Comparison of ENCODE assay signal across 21 cellular contexts in the genomic region with DNA sequence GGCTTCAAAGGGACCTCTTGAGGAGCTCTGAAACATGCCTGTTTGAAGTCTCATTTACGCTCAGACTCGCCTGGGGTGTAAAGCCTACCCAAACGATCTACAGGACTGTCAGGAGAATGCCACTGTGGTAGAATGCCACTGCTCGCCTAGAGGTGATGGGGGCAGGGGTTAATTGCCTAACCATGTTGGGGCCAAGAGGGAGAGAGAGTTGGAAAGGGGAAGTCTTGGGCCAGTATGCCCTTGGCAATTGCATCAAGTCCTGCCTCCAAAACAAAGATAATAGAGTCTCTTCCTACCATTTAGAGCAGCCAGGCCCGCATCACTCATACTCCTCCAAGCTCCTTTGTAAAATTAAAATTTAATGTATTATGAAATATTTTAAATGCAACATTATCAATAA.
"Had no signal": no experiment of that assay in that cellular context is flagged by ENCODE, and none has a peak within 500 bp of the region (broad histone marks: within the 10 kb centered on the region; RNA-seq: fewer than 3 reads in every experiment).

No MANE protein-coding gene starts in this region.

- H3K4me3 Mint-ChIP-seq: activated CD4-positive, alpha-beta T cell treated with anti-CD3 and anti-CD28 coated beads, Interleukin-2, amount 10 ng/mL, durations not matched to agents 7 days and 5 days; activated CD8-positive, alpha-beta T cell treated with anti-CD3 and anti-CD28 coated beads, Interleukin-2, amount 10 ng/mL, durations not matched to agents 7 days and 5 days; activated naive CD4-positive, alpha-beta T cell treated with anti-CD3 and anti-CD28 coated beads for 36 hours; activated T-cell treated with anti-CD3 and anti-CD28 coated beads, Interleukin-2, amount 50 U/mL, for 24 hours; memory B cell; naive thymus-derived CD8-positive, alpha-beta T cell; stimulated activated effector memory CD8-positive, alpha-beta T cell treated with anti-CD3 and anti-CD28 coated beads, Interleukin-12 subunit alpha, Interleukin-12 subunit beta, amount 100 ng/mL, for 72 hours; type B pancreatic cell had no signal

- H3K4me1 ChIP-seq: body of pancreas, psoas muscle had no signal

- H3K9me3 ChIP-seq: body of pancreas, esophagus squamous epithelium, heart right ventricle, ovary, psoas muscle, stomach had no signal

- H3K27ac Mint-ChIP-seq: activated CD4-positive, alpha-beta T cell treated with anti-CD3 and anti-CD28 coated beads, Interleukin-2, amount 10 ng/mL, durations not matched to agents 7 days and 5 days; activated CD8-positive, alpha-beta T cell treated with anti-CD3 and anti-CD28 coated beads, Interleukin-2, amount 10 ng/mL, durations not matched to agents 7 days and 5 days; activated naive CD4-positive, alpha-beta T cell treated with anti-CD3 and anti-CD28 coated beads for 36 hours; activated T-cell treated with anti-CD3 and anti-CD28 coated beads, Interleukin-2, amount 50 U/mL, for 24 hours; memory B cell; naive thymus-derived CD8-positive, alpha-beta T cell; stimulated activated effector memory CD8-positive, alpha-beta T cell treated with anti-CD3 and anti-CD28 coated beads, Interleukin-12 subunit alpha, Interleukin-12 subunit beta, amount 100 ng/mL, for 72 hours; type B pancreatic cell had no signal

- H3K36me3 ChIP-seq: esophagus squamous epithelium, heart right ventricle, ovary, stomach had no signal

- H3K4me1 Mint-ChIP-seq: activated CD4-positive, alpha-beta T cell treated with anti-CD3 and anti-CD28 coated beads, Interleukin-2, amount 10 ng/mL, durations not matched to agents 7 days and 5 days; memory B cell; naive thymus-derived CD8-positive, alpha-beta T cell; stimulated activated effector memory CD8-positive, alpha-beta T cell treated with anti-CD3 and anti-CD28 coated beads, Interleukin-12 subunit alpha, Interleukin-12 subunit beta, amount 100 ng/mL, for 72 hours had no signal

- H3K4me3 ChIP-seq: body of pancreas, esophagus squamous epithelium, heart right ventricle, ovary, psoas muscle, stomach had no signal

- H3K36me3 Mint-ChIP-seq: memory B cell; naive thymus-derived CD8-positive, alpha-beta T cell; stimulated activated effector memory CD8-positive, alpha-beta T cell treated with anti-CD3 and anti-CD28 coated beads, Interleukin-12 subunit alpha, Interleukin-12 subunit beta, amount 100 ng/mL, for 72 hours; type B pancreatic cell had no signal

- H3K27ac ChIP-seq: body of pancreas, esophagus squamous epithelium, heart right ventricle, ovary, psoas muscle, stomach had no signal

- H3K27me3 Mint-ChIP-seq: activated CD4-positive, alpha-beta T cell treated with anti-CD3 and anti-CD28 coated beads, Interleukin-2, amount 10 ng/mL, durations not matched to agents 7 days and 5 days; activated T-cell treated with anti-CD3 and anti-CD28 coated beads, Interleukin-2, amount 50 U/mL, for 24 hours; memory B cell; naive thymus-derived CD8-positive, alpha-beta T cell; type B pancreatic cell had no signal

- DNase-seq: activated CD4-positive, alpha-beta T cell treated with anti-CD3 and anti-CD28 coated beads, Interleukin-2, amount 10 ng/mL, durations not matched to agents 7 days and 5 days; activated CD8-positive, alpha-beta T cell treated with anti-CD3 and anti-CD28 coated beads, Interleukin-2, amount 10 ng/mL, durations not matched to agents 7 days and 5 days; activated naive CD4-positive, alpha-beta T cell treated with anti-CD3 and anti-CD28 coated beads for 36 hours; activated T-cell treated with anti-CD3 and anti-CD28 coated beads, Interleukin-2, amount 50 U/mL, for 24 hours; body of pancreas; dermis blood vessel endothelial cell; effector memory CD4-positive, alpha-beta T cell; esophagus squamous epithelium; heart right ventricle; kidney glomerular epithelial cell; naive thymus-derived CD8-positive, alpha-beta T cell; ovary; psoas muscle; right cardiac atrium; small intestine; stimulated activated CD4-positive, alpha-beta T cell treated with anti-CD3 and anti-CD28 coated beads, Interleukin-4, amount 100 ng/mL, for 1 hour; stomach; T1000 had no signal

- H3K9me3 Mint-ChIP-seq: activated CD4-positive, alpha-beta T cell treated with anti-CD3 and anti-CD28 coated beads, Interleukin-2, amount 10 ng/mL, durations not matched to agents 7 days and 5 days; activated naive CD4-positive, alpha-beta T cell treated with anti-CD3 and anti-CD28 coated beads for 36 hours; activated T-cell treated with anti-CD3 and anti-CD28 coated beads, Interleukin-2, amount 50 U/mL, for 24 hours; memory B cell; naive thymus-derived CD8-positive, alpha-beta T cell; stimulated activated effector memory CD8-positive, alpha-beta T cell treated with anti-CD3 and anti-CD28 coated beads, Interleukin-12 subunit alpha, Interleukin-12 subunit beta, amount 100 ng/mL, for 72 hours; type B pancreatic cell had no signal
